In genomic region chr10:112839928-112840654, GRCh38 we compare ENCODE assay signal across 22 cellular contexts.
DNase-seq lines count a peak whose midpoint lies in the region; ATAC-seq, FAIRE-seq and TF ChIP-seq lines count a peak whose summit lies in the region.
"Had no signal": no experiment of that assay in that cellular context is flagged by ENCODE, and none has a peak within 500 bp of the region (broad histone marks: within the 10 kb centered on the region; RNA-seq: fewer than 3 reads in every experiment).

No MANE protein-coding gene starts in this region.

- CTCF ChIA-PET in HEK293 (lab: Yijun Ruan, JAX) (no interaction called here), HepG2 (lab: Yijun Ruan, JAX; ENCODE audit: low intra/inter-chr PET ratio, low total read pairs) (no interaction called here)

- no peak overlapping the region for H2AK5ac ChIP-seq in neuronal stem cell (ENCODE audit: low read depth, low read length)

- no TSS peak for BruUV-seq in HepG2 (replicated peaks; lab: Mats Ljungman, UMichigan)

- H3K27ac ChIP-seq in HEK293 (ENCODE audit: extremely low read depth, low read depth, low read length) (no peak overlapping the region), HepG2 (ENCODE audit: extremely low read length, insufficient read depth, low read length) (no peak overlapping the region), neuronal stem cell (replicated peaks; ENCODE audit: low read length) (no peak overlapping the region)
- H3K27ac ChIP-seq: GM23248 had no signal

- POLR2A ChIA-PET in HEK293 (lab: Yijun Ruan, JAX) (no interaction called here), HepG2 (lab: Yijun Ruan, JAX) (no interaction called here)

- no peak overlapping the region for H3K4me3 ChIP-seq in HEK293 (ENCODE audit: low read depth, low read length)
- H3K4me3 ChIP-seq in HepG2 (replicated peaks in 1 of 3; ENCODE audit: insufficient read depth in 1 of 3, low read depth in 2 of 3, low read length in 3 of 3), result no peak overlapping the region
- no peak overlapping the region for H3K4me3 ChIP-seq in neuronal stem cell (ENCODE audit: low read length in 2 of 2)
- H3K4me3 ChIP-seq: GM12878, GM23248 had no signal

- H2BK120ac ChIP-seq in neuronal stem cell (ENCODE audit: low read depth, low read length), result no peak overlapping the region

- no peak for TF ChIP-seq RAD21 in HepG2 (CRISPR knock-in tag; IDR thresholded peaks at IDR 0.05)

- no peaks in the 10 kb centered on the region for H3K79me2 ChIP-seq in HepG2 (ENCODE audit: insufficient read depth, low read length)

- H2AFZ ChIP-seq in HepG2 (ENCODE audit: low read length), result no peak overlapping the region
- H2AFZ ChIP-seq in neuronal stem cell (ENCODE audit: low read length), result no peak overlapping the region
- H2AFZ ChIP-seq: GM23248 had no signal

- no peak overlapping the region for H3K9ac ChIP-seq in HepG2 (ENCODE audit: insufficient read depth, low read depth, low read length)
- H3K9ac ChIP-seq in neuronal stem cell (ENCODE audit: low read depth, low read length, poor library complexity), result no peak overlapping the region
- H3K9ac ChIP-seq: GM23248 had no signal

- H3K18ac ChIP-seq in neuronal stem cell (ENCODE audit: low read length), result peak overlapping the region; percentile 35

- no peak overlapping the region for H2BK5ac ChIP-seq in neuronal stem cell (ENCODE audit: low read length)

- 78% methylated on average over 5 of the region's 5 CpGs for WGBS in HepG2 (ENCODE audit: low lambda C conversion rate)
- no CpG with 5 or more reads among the region's 5 CpGs for WGBS in neuronal stem cell (ENCODE audit: extremely low coverage in 2 of 2, insufficient read length in 2 of 2, insufficient replicate concordance in 1 of 2), 2 donors

- H3K23ac ChIP-seq in neuronal stem cell (ENCODE audit: low read depth, low read length, poor library complexity), result no peak overlapping the region

- no peaks in the 10 kb centered on the region for H3K9me3 ChIP-seq in HEK293 (ENCODE audit: control insufficient read depth, insufficient read depth, low read depth, low read length)
- no peaks in the 10 kb centered on the region for H3K9me3 ChIP-seq in HepG2 (ENCODE audit: low read length)
- H3K9me3 ChIP-seq in neuronal stem cell (replicated peaks in 1 of 2; ENCODE audit: control insufficient read depth in 2 of 2, insufficient read depth in 1 of 2, low read depth in 1 of 2, low read length in 2 of 2), result peaks cover 5 to 7% of the 10 kb centered on the region in 2 donors

- ATAC-seq in HepG2 (0 out of 3 replicates have a peak, but pooled peaks have one; percentile 14), HG03571 (IDR thresholded peaks at IDR 0.05; ENCODE audit: unreplicated experiment) (no peak), GM21619 (IDR thresholded peaks at IDR 0.05; ENCODE audit: unreplicated experiment) (no peak)
- ATAC-seq: GM12878 had no signal

- no peaks in the 10 kb centered on the region for H3K79me1 ChIP-seq in neuronal stem cell (ENCODE audit: low read depth, low read length)

- TF ChIP-seq POLR2A in HepG2 (IDR thresholded peaks at IDR 0.05; ENCODE audit: insufficient read depth in 1 of 2, low read depth in 2 of 2, low read length in 2 of 2), result no peak

- H4K20me1 ChIP-seq in HepG2 (ENCODE audit: insufficient read depth, low read length), result no peaks in the 10 kb centered on the region

- no peak overlapping the region for H3K4ac ChIP-seq in neuronal stem cell (ENCODE audit: low read length)

- H3K4me1 ChIP-seq in HEK293 (ENCODE audit: control insufficient read depth, insufficient read depth, low read length), result no peaks in the 10 kb centered on the region
- peaks cover 60% of the 10 kb centered on the region for H3K4me1 ChIP-seq in HepG2 (ENCODE audit: insufficient read depth, low read length)
- H3K4me1 ChIP-seq in neuronal stem cell (ENCODE audit: control insufficient read depth in 2 of 2, insufficient read depth in 1 of 2, low read depth in 1 of 2, low read length in 2 of 2), result peaks cover 19 to 20% of the 10 kb centered on the region in 2 donors

- H3K14ac ChIP-seq in neuronal stem cell (ENCODE audit: low read length), result no peak overlapping the region

- no peak overlapping the region for H4K8ac ChIP-seq in neuronal stem cell (ENCODE audit: low read depth, low read length)

- H3K27me3 ChIP-seq in HepG2 (ENCODE audit: control insufficient read depth in 1 of 2, insufficient read depth in 2 of 2, low read length in 2 of 2) (no peaks in the 10 kb centered on the region), neuronal stem cell (ENCODE audit: control insufficient read depth in 3 of 3, insufficient read depth in 3 of 3, low read depth in 1 of 3, low read length in 3 of 3) (no peaks in the 10 kb centered on the region)

- DNase-seq in dermis blood vessel endothelial cell (peak; percentile 12), HepG2 (ENCODE audit: low spot score) (peak; percentile 46), neuronal stem cell (ENCODE audit: low spot score) (no peak)
- no peak for DNase-seq in activated naive CD4-positive, alpha-beta T cell (lab: John Stamatoyannopoulos, UW)
- DNase-seq: C1 segment of cervical spinal cord; CD4-positive, CD25-positive, alpha-beta regulatory T cell; CD8-positive, alpha-beta memory T cell; COR-L47; DMS 273 treated with DMSO at 0.1 percent for 48 hours; DMS53; DND-41; EL; GM23248; HCEC 1CT; HFFc6 had no signal

- intact Hi-C loops in HepG2 (cut with micrococcal nuclease; ENCODE audit: unreplicated experiment), result loop anchor here (5.0 kb wide), 1 partner anchor 52 kb away; no protein-coding TSS in a partner anchor

- H4K91ac ChIP-seq in neuronal stem cell (ENCODE audit: low read depth, low read length, poor library complexity), result no peak overlapping the region

- no peak overlapping the region for H2BK12ac ChIP-seq in neuronal stem cell (ENCODE audit: low read length)

- H3K36me3 ChIP-seq in HEK293 (ENCODE audit: control insufficient read depth in 2 of 2, insufficient read depth in 1 of 2, low read length in 2 of 2) (no peaks in the 10 kb centered on the region), HepG2 (replicated peaks in 1 of 2; ENCODE audit: control insufficient read depth in 1 of 2, insufficient read depth in 2 of 2, low read length in 2 of 2) (no peaks in the 10 kb centered on the region), neuronal stem cell (replicated peaks in 1 of 2; ENCODE audit: control insufficient read depth in 2 of 2, insufficient read depth in 2 of 2, low read length in 2 of 2) (no peaks in the 10 kb centered on the region)

- FAIRE-seq in HepG2 (lab: Jason Lieb, UNC), result no peak
- FAIRE-seq: GM12878, GM19239, H54, HTR-8/SVneo had no signal

- in situ Hi-C loops in HepG2 (cut with HindIII; ENCODE audit: extremely low pct_ligation_motif_present, low pct_unique_long_range_greater_than_20kb), result no loop called here

- TF ChIP-seq EP300 in HepG2 (IDR thresholded peaks at IDR 0.05; ENCODE audit: low read depth in 2 of 2, low read length in 2 of 2) (no peak), HepG2 (CRISPR knock-in tag; IDR thresholded peaks at IDR 0.05; ENCODE audit: borderline replicate concordance) (no peak)

- H3K4me2 ChIP-seq in HepG2 (ENCODE audit: low read depth, low read length) (peak overlapping the region; percentile 15; the same call in 1 of the 2 replicates), neuronal stem cell (ENCODE audit: insufficient read depth, low read length, poor library complexity, severe bottlenecking) (no peak overlapping the region)

- H2BK15ac ChIP-seq in neuronal stem cell (ENCODE audit: low read length), result peak overlapping the region; percentile 25

- TF ChIP-seq CTCF in HEK293 (tag by site-specific recombination; IDR thresholded peaks at IDR 0.05) (no peak), HepG2 (CRISPR knock-in tag; IDR thresholded peaks at IDR 0.05) (no peak)

TF ChIP-seq in HEK293, 187 proteins besides CTCF, POLR2A, EP300 and RAD21 (continues in another document):
- TF ChIP-seq OVOL3 (tag by site-specific recombination; IDR thresholded peaks at IDR 0.05), result no peak
- no peak for TF ChIP-seq ZNF677 (tag by site-specific recombination; IDR thresholded peaks at IDR 0.05)
- TF ChIP-seq ZNF658 (tag by site-specific recombination; IDR thresholded peaks at IDR 0.05), result no peak
- no peak for TF ChIP-seq REPIN1 (tag by site-specific recombination; IDR thresholded peaks at IDR 0.05; ENCODE audit: low read depth)
- no peak for TF ChIP-seq MEIS1 (CRISPR knock-in tag; IDR thresholded peaks at IDR 0.05; ENCODE audit: borderline replicate concordance)
- no peak for TF ChIP-seq ZBTB44 (tag by site-specific recombination; IDR thresholded peaks at IDR 0.05)

TF ChIP-seq in HepG2, 621 proteins besides CTCF, POLR2A, EP300 and RAD21 (continues in another document):
- TF ChIP-seq KLF12 (CRISPR knock-in tag; IDR thresholded peaks at IDR 0.05; ENCODE audit: borderline replicate concordance) (no peak), RNF2 (conservative IDR thresholded peaks at IDR 0.05; ENCODE audit: low read depth) (no peak), GTF2F1 (IDR thresholded peaks at IDR 0.05; ENCODE audit: low read length) (no peak)

Comparison
In these comparisons a context has a peak if more than half of its experiments do, and no peak if none do; other contexts are left out.
1. DNase-seq: peak in dermis blood vessel endothelial cell (single experiment) and HepG2 (single experiment); none in neuronal stem cell (single experiment) and activated naive CD4-positive, alpha-beta T cell (0 of 4).
2. Of the 63 proteins assayed by ChIP-seq in both HepG2 and HEK293: peak only in HepG2: ZNF629 and ZNF792; only in HEK293: none; in both: none; in neither: 61.